11 cellular contexts compared by ENCODE assay signal in the genomic region with DNA sequence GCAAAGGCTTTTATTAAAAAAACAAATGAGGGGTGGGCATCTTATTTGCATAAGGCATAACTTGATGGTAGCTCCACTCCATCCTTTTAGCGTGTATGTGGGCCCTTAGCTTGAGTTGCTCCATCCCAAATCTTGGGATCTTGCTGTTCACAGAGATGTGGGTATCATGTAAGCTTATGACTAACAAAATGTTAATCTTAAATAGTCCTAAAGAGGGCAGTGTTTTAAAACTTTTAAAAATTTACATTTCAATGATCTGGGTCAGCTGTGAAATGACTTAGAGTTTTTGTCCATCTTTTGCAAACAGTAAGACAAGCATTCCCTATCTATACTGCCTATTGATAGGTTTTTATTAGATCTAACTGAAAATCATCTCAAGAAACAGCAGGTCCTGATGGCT.
DNase-seq lines count a peak whose midpoint lies in the region; ATAC-seq, FAIRE-seq and TF ChIP-seq lines count a peak whose summit lies in the region.
"Had no signal": no experiment of that assay in that cellular context is flagged by ENCODE, and none has a peak within 500 bp of the region (broad histone marks: within the 10 kb centered on the region; RNA-seq: fewer than 3 reads in every experiment).

No MANE protein-coding gene starts in this region.

- H3K4ac ChIP-seq in H1 (replicated peaks; ENCODE audit: insufficient read length, low read depth, low read length): no peak overlapping the region

- H3K56ac ChIP-seq in H1 (replicated peaks; ENCODE audit: insufficient read length, low read depth, low read length): no peak overlapping the region

- TF ChIP-seq POLR2A in H1 (IDR thresholded peaks at IDR 0.05; ENCODE audit: control extremely low read depth in 1 of 2, low read depth in 2 of 2, low read length in 2 of 2): no peak
- TF ChIP-seq POLR2A in ovary (IDR thresholded peaks at IDR 0.05): no peak

- no peak overlapping the region for H3K18ac ChIP-seq in H1 (ENCODE audit: extremely low read depth, low read length)

- no peak overlapping the region for H3K4me3 ChIP-seq in H1 (ENCODE audit: extremely low read depth in 1 of 4, insufficient read depth in 2 of 4, low read depth in 3 of 4, low read length in 4 of 4)
- H3K4me3 ChIP-seq in ovary: no peak overlapping the region

- TF ChIP-seq CTCF in H1 (IDR thresholded peaks at IDR 0.05; ENCODE audit: control extremely low read depth in 1 of 3, insufficient read depth in 1 of 3, low read depth in 1 of 3, low read length in 3 of 3) (no peak), GM20000 (IDR thresholded peaks at IDR 0.05; ENCODE audit: extremely low read depth, missing control alignments) (no peak), ovary (IDR thresholded peaks at IDR 0.05) (no peak)

- no peaks in the 10 kb centered on the region for H3K79me1 ChIP-seq in H1 (ENCODE audit: low read depth, low read length)

- no peak overlapping the region for H3K9ac ChIP-seq in H1 (replicated peaks in 1 of 4; ENCODE audit: extremely low read depth in 1 of 4, low read depth in 3 of 4, low read length in 3 of 4)

- H3K4me2 ChIP-seq in H1 (ENCODE audit: insufficient read depth in 1 of 2, low read depth in 2 of 2, low read length in 2 of 2): no peak overlapping the region

- H2AK5ac ChIP-seq in H1 (ENCODE audit: low read depth, low read length): no peak overlapping the region

- no peaks in the 10 kb centered on the region for H3K23me2 ChIP-seq in H1 (ENCODE audit: low read depth, low read length)

- H3K27me3 ChIP-seq in H1 (replicated peaks in 1 of 4; ENCODE audit: control insufficient read depth in 3 of 4, extremely low read depth in 1 of 4, insufficient read depth in 3 of 4, low read length in 3 of 4) (no peaks in the 10 kb centered on the region), ovary (no peaks in the 10 kb centered on the region)

- DNase-seq in A172 (ENCODE audit: low spot score): peak; percentile 16
- DNase-seq in NCI-H1694 treated with DMSO at 0.1 percent for 48 hours (lab: John Stamatoyannopoulos, UW): peak; percentile 49
- no peak for DNase-seq in H1 (ENCODE audit: low read depth in 1 of 2, low spot score in 2 of 2)
- no peak for DNase-seq in effector CD4-positive, alpha-beta T cell
- DNase-seq in GM20000 (ENCODE audit: low spot score): no peak
- DNase-seq in ovary: no peak
- DNase-seq: activated CD4-positive, CD25-positive, alpha-beta regulatory T cell had no signal

- WGBS in H1 (ENCODE audit: extremely low coverage in 1 of 2, insufficient coverage in 1 of 2, insufficient read length in 1 of 2, insufficient replicate concordance in 2 of 2, low coverage in 1 of 2, low lambda C conversion rate in 2 of 2, missing lambda C conversion rate in 1 of 2), 2 experiments: 88% methylated on average over 1 of the region's 1 CpG; no CpG with 5 or more reads in 1 of the 2 experiments
- 66 to 83% (median 75%) methylated on average over 1 of the region's 1 CpG for WGBS in ovary, 3 donors

- CTCF ChIA-PET in H1 (lab: Charles Lee; ENCODE audit: partially characterized antibody): interaction anchor here (0.7 to 2.1 kb wide), 10 partner anchors 16 to 300 kb away, joined by 3 to 10 read pairs (median 4); no protein-coding TSS in a partner anchor

- H3K9me3 ChIP-seq in H1 (ENCODE audit: insufficient read depth in 2 of 2, low read depth in 1 of 2, low read length in 1 of 2): no peaks in the 10 kb centered on the region
- H3K9me3 ChIP-seq in ovary: no peaks in the 10 kb centered on the region

- ATAC-seq in GM18499 (IDR thresholded peaks at IDR 0.05; ENCODE audit: insufficient read depth, unreplicated experiment) (peak; percentile 66), HG03439 (IDR thresholded peaks at IDR 0.05; ENCODE audit: unreplicated experiment) (no peak)
- ATAC-seq: esophagus mucosa had no signal

- no peak overlapping the region for H3K14ac ChIP-seq in H1 (ENCODE audit: insufficient read length)

- no peaks in the 10 kb centered on the region for H3K79me2 ChIP-seq in H1 (ENCODE audit: control insufficient read depth in 1 of 2, insufficient read depth in 2 of 2, low read length in 2 of 2)

- TF ChIP-seq EP300 in H1 (IDR thresholded peaks at IDR 0.05; ENCODE audit: borderline replicate concordance in 1 of 2, low read depth in 2 of 2, low read length in 2 of 2) (no peak), ovary (IDR thresholded peaks at IDR 0.05) (no peak)

- no peak overlapping the region for H2BK12ac ChIP-seq in H1 (ENCODE audit: low read depth, low read length)

- intact Hi-C loops in ovary (cut with DNase I): no loop called here

- H3K36me3 ChIP-seq in H1 (ENCODE audit: control insufficient read depth in 2 of 4, insufficient read depth in 4 of 4, low read length in 3 of 4): no peaks in the 10 kb centered on the region
- H3K36me3 ChIP-seq in ovary: no peaks in the 10 kb centered on the region

- H3K27ac ChIP-seq in H1 (ENCODE audit: low read depth, low read length): no peak overlapping the region
- H3K27ac ChIP-seq in ovary: no peak overlapping the region

- no peak overlapping the region for H4K5ac ChIP-seq in H1 (ENCODE audit: insufficient read length, low read depth, low read length)

- no peak overlapping the region for H3K23ac ChIP-seq in H1 (ENCODE audit: insufficient read length)

- no peak overlapping the region for H4K8ac ChIP-seq in H1 (ENCODE audit: extremely low read depth, insufficient read depth, low read length)

- H4K91ac ChIP-seq in H1 (replicated peaks; ENCODE audit: insufficient read length, low read length): no peak overlapping the region

- FAIRE-seq in H1 (lab: Jason Lieb, UNC): no peak
- FAIRE-seq: G401.6 had no signal

- no peaks in the 10 kb centered on the region for H4K20me1 ChIP-seq in H1 (replicated peaks in 1 of 2; ENCODE audit: control insufficient read depth in 1 of 2, insufficient read depth in 2 of 2, low read length in 2 of 2)

- no peak overlapping the region for H2BK15ac ChIP-seq in H1 (ENCODE audit: low read length)

- 0 out of 4 replicates have a peak, but pooled peaks of 1 of the 2 experiments have one; percentile 5 for TF ChIP-seq RAD21 in H1 (IDR thresholded peaks at IDR 0.05 in 1 of 2, conservative IDR thresholded peaks at IDR 0.05 in 1 of 2; ENCODE audit: low read depth in 2 of 2, low read length in 2 of 2)

- no peak overlapping the region for H2BK5ac ChIP-seq in H1 (ENCODE audit: low read depth, low read length)

- no peak overlapping the region for H2BK120ac ChIP-seq in H1 (replicated peaks; ENCODE audit: low read depth, low read length)

- POLR2A ChIA-PET in H1 (lab: Charles Lee; ENCODE audit: partially characterized antibody): no interaction called here

- H2AFZ ChIP-seq in H1 (ENCODE audit: low read length): peak overlapping the region; percentile 8; the same call in 1 of the 2 replicates

- no peak overlapping the region for H2BK20ac ChIP-seq in H1 (ENCODE audit: low read length)

- H3K4me1 ChIP-seq in H1 (replicated peaks in 1 of 4; ENCODE audit: control insufficient read depth in 3 of 4, insufficient read depth in 4 of 4, low read length in 3 of 4): peaks cover 0 to 3% (median 0%) of the 10 kb centered on the region in 4 experiments; a peak in 1 of 7 replicates
- no peaks in the 10 kb centered on the region for H3K4me1 ChIP-seq in ovary (ENCODE audit: insufficient read depth)

TF ChIP-seq in H1, 55 proteins besides CTCF, POLR2A, EP300 and RAD21:
- no peak for TF ChIP-seq BACH1 (IDR thresholded peaks at IDR 0.05; ENCODE audit: low read length)
- TF ChIP-seq GTF2F1 (IDR thresholded peaks at IDR 0.05; ENCODE audit: borderline replicate concordance, low read depth, low read length): no peak
- no peak for TF ChIP-seq TAF7 (optimal IDR thresholded peaks at IDR 0.05; ENCODE audit: borderline replicate concordance, low read depth, low read length)
TF ChIP-seq in H1: peak in this region for 0.

Comparison
In these comparisons a context has a peak if more than half of its experiments do, and no peak if none do; other contexts are left out.
1. DNase-seq: peak in A172 (single experiment) and NCI-H1694 treated with DMSO at 0.1 percent for 48 hours (single experiment); none in H1 (0 of 2), effector CD4-positive, alpha-beta T cell (single experiment), GM20000 (single experiment) and ovary (0 of 5).